Comparison of ENCODE assay signal across 9 cellular contexts in genomic region chr9:98087420-98088354, GRCh38. TPM values are rescaled to one million over a fixed set of nuclear protein-coding genes. Genes with fewer than 3 reads are reported as not detected.
DNase-seq lines count a peak whose midpoint lies in the region; ATAC-seq and TF ChIP-seq lines count a peak whose summit lies in the region.
"Had no signal": no experiment of that assay in that cellular context is flagged by ENCODE, and none has a peak within 500 bp of the region (broad histone marks: within the 10 kb centered on the region; RNA-seq: fewer than 3 reads in every experiment).

No MANE protein-coding gene starts in this region.

- CTCF ChIA-PET in RWPE1 (lab: Yijun Ruan, JAX), result interaction anchor here (0.6 to 0.7 kb wide), 2 partner anchors 8 to 72 kb away, joined by 3 read pairs; no protein-coding TSS in a partner anchor

- H3K4me2 ChIP-seq in trophoblast cell (ENCODE audit: low read length), result peak overlapping the region; percentile 14

- H2BK5ac ChIP-seq in trophoblast cell (ENCODE audit: low read depth, low read length, poor library complexity), result no peak overlapping the region

- H3K23ac ChIP-seq in trophoblast cell (ENCODE audit: low read length), result no peak overlapping the region

- no peaks in the 10 kb centered on the region for H3K27me3 ChIP-seq in CD4-positive, CD25-positive, alpha-beta regulatory T cell (ENCODE audit: control insufficient read depth, insufficient read depth, low read length)
- no peaks in the 10 kb centered on the region for H3K27me3 ChIP-seq in trophoblast cell (ENCODE audit: insufficient read depth, low read length)

- no peak overlapping the region for H3K4ac ChIP-seq in trophoblast cell (ENCODE audit: low read depth, low read length)

- peaks cover 65% of the 10 kb centered on the region for H3K36me3 Mint-ChIP-seq in CD4-positive, CD25-positive, alpha-beta regulatory T cell

- H2AK5ac ChIP-seq in trophoblast cell (ENCODE audit: low read length), result peak overlapping the region; percentile 26

- H3K18ac ChIP-seq in trophoblast cell (ENCODE audit: low read length), result peak overlapping the region; percentile 77

- peaks cover 53% of the 10 kb centered on the region for H3K36me3 ChIP-seq in CD4-positive, CD25-positive, alpha-beta regulatory T cell (ENCODE audit: control insufficient read depth, insufficient read depth, low read length)
- H3K36me3 ChIP-seq in trophoblast cell (ENCODE audit: control insufficient read depth in 1 of 2, insufficient read depth in 2 of 2, low read length in 2 of 2), result peaks cover 0 to 9% of the 10 kb centered on the region in 2 experiments

- peak overlapping the region; percentile 9 for H4K8ac ChIP-seq in trophoblast cell (ENCODE audit: low read depth, low read length)

- no CpG with 5 or more reads among the region's 92 CpGs for WGBS in trophoblast cell (ENCODE audit: extremely low coverage, insufficient coverage, insufficient read length)

- ATAC-seq in CD4-positive, CD25-positive, alpha-beta regulatory T cell (ENCODE audit: low read depth in 2 of 2), result peak in 1 of 2 donors; percentile 15
- ATAC-seq: SK-N-SH treated with all-trans-retinoic acid at 6 μM for 48 hours had no signal

- H3K27ac ChIP-seq in CD4-positive, CD25-positive, alpha-beta regulatory T cell (ENCODE audit: insufficient read depth, low read length, poor library complexity, severe bottlenecking), result peak overlapping the region; percentile 29
- peak overlapping the region; percentile 69 for H3K27ac ChIP-seq in RWPE1
- no peak overlapping the region for H3K27ac ChIP-seq in trophoblast cell (ENCODE audit: low read depth, low read length)

- H3K4me3 Mint-ChIP-seq in CD4-positive, CD25-positive, alpha-beta regulatory T cell, result peak overlapping the region in 2 of 4 donors; percentile 56 to 59

- peak overlapping the region; percentile 25 for H4K91ac ChIP-seq in trophoblast cell (ENCODE audit: low read depth, low read length)

- DNase-seq in CD4-positive, CD25-positive, alpha-beta regulatory T cell, result peak in 2 of 3 donors; percentile 30 to 34
- peak; percentile 69 for DNase-seq in RWPE1 (ENCODE audit: low spot score)
- peak; percentile 59 for DNase-seq in fibroblast of pulmonary artery (ENCODE audit: low read depth)
- peak; percentile 96 to 97 for DNase-seq in trophoblast cell
- no peak for DNase-seq in OCI-M2 (lab: John Stamatoyannopoulos, UW; ENCODE audit: unreplicated experiment)
- no peak for DNase-seq in NCI-H1105 (lab: John Stamatoyannopoulos, UW)
- no peak for DNase-seq in NCI-H2227 (lab: John Stamatoyannopoulos, UW; ENCODE audit: unreplicated experiment)
- DNase-seq in SKM-1 (lab: John Stamatoyannopoulos, UW; ENCODE audit: unreplicated experiment), result no peak

- H3K79me1 ChIP-seq in trophoblast cell (ENCODE audit: low read length), result peaks cover 6% of the 10 kb centered on the region

- no peaks in the 10 kb centered on the region for H3K9me3 ChIP-seq in CD4-positive, CD25-positive, alpha-beta regulatory T cell (ENCODE audit: control insufficient read depth in 2 of 2, low read length in 2 of 2)
- peaks cover 3% of the 10 kb centered on the region for H3K9me3 ChIP-seq in trophoblast cell (ENCODE audit: insufficient read depth, low read depth, low read length)

- H2BK120ac ChIP-seq in trophoblast cell (ENCODE audit: insufficient read depth, low read length, poor library complexity), result no peak overlapping the region

- peak overlapping the region; percentile 83 for H2AFZ ChIP-seq in trophoblast cell (ENCODE audit: insufficient read depth, low read length, poor library complexity)

- H3K27ac Mint-ChIP-seq in CD4-positive, CD25-positive, alpha-beta regulatory T cell, result peak overlapping the region; percentile 57 to 93 (median 91)

- H3K27me3 Mint-ChIP-seq in CD4-positive, CD25-positive, alpha-beta regulatory T cell, result no peaks in the 10 kb centered on the region

- TF ChIP-seq CTCF in RWPE1 (conservative IDR thresholded peaks at IDR 0.05; ENCODE audit: low read depth) (no peak), fibroblast of pulmonary artery (IDR thresholded peaks at IDR 0.05; ENCODE audit: low read length, missing control alignments) (no peak)

- H3K9me3 Mint-ChIP-seq in CD4-positive, CD25-positive, alpha-beta regulatory T cell, result no peaks in the 10 kb centered on the region

- H3K79me2 ChIP-seq in trophoblast cell (ENCODE audit: control insufficient read depth, insufficient read depth, low read length, poor library complexity), result no peaks in the 10 kb centered on the region

- peaks cover 34% of the 10 kb centered on the region for H3K4me1 ChIP-seq in CD4-positive, CD25-positive, alpha-beta regulatory T cell (ENCODE audit: control insufficient read depth, insufficient read depth, low read length, poor library complexity, severe bottlenecking)
- H3K4me1 ChIP-seq in trophoblast cell (ENCODE audit: control insufficient read depth in 1 of 2, insufficient read depth in 2 of 2, low read length in 2 of 2), result peaks cover 8 to 12% of the 10 kb centered on the region in 2 experiments

- peak overlapping the region; percentile 32 for H3K14ac ChIP-seq in trophoblast cell (ENCODE audit: low read length)

- peaks cover 24 to 84% (median 62%) of the 10 kb centered on the region in 4 donors for H3K4me1 Mint-ChIP-seq in CD4-positive, CD25-positive, alpha-beta regulatory T cell

- POLR2A ChIA-PET in RWPE1 (lab: Yijun Ruan, JAX; ENCODE audit: low non-redundant PET), result no interaction called here

- H3K4me3 ChIP-seq in CD4-positive, CD25-positive, alpha-beta regulatory T cell (ENCODE audit: low read depth, low read length), result no peak overlapping the region
- peak overlapping the region; percentile 17 for H3K4me3 ChIP-seq in fibroblast of pulmonary artery (replicated peaks; ENCODE audit: low read depth, low read length)
- H3K4me3 ChIP-seq in trophoblast cell (ENCODE audit: low read depth, low read length), result peak overlapping the region; percentile 16

- peak overlapping the region; percentile 64 for H4K12ac ChIP-seq in trophoblast cell (ENCODE audit: low read depth, low read length)

- H3K9ac ChIP-seq in trophoblast cell (ENCODE audit: low read length), result no peak overlapping the region

- H2BK12ac ChIP-seq in trophoblast cell (ENCODE audit: low read length), result peak overlapping the region; percentile 18

RNA-seq across cellular contexts. Expression of gene NANS, which starts 31.2 kb away (rescaled TPM):
- 51.4 TPM for total RNA-seq in CD4-positive, CD25-positive, alpha-beta regulatory T cell
- 10 to 100 TPM; 34.4 to 44.7 (median 36.4) TPM for polyA plus RNA-seq in CD4-positive, CD25-positive, alpha-beta regulatory T cell
- polyA plus RNA-seq in trophoblast cell (2013), result 79.6 and 80.2 TPM in 2 replicates

RNA-seq across cellular contexts. Expression of gene TRIM14, which starts 31.3 kb away (rescaled TPM):
- total RNA-seq in CD4-positive, CD25-positive, alpha-beta regulatory T cell, result 120 TPM
- 10 to 100 TPM; 65.2 to 94.0 (median 73.7) TPM for polyA plus RNA-seq in CD4-positive, CD25-positive, alpha-beta regulatory T cell
- polyA plus RNA-seq in trophoblast cell (2013), result 2.1 and 2.3 TPM in 2 replicates

Comparison
In these comparisons a context has a peak if more than half of its experiments do, and no peak if none do; other contexts are left out.
1. DNase-seq: peak in CD4-positive, CD25-positive, alpha-beta regulatory T cell (2 of 3), RWPE1 (single experiment), fibroblast of pulmonary artery (single experiment) and trophoblast cell (2 of 2); none in OCI-M2 (single experiment), NCI-H1105 (single experiment), NCI-H2227 (single experiment) and SKM-1 (single experiment).